Comparison of ENCODE assay signal across 13 cellular contexts in the genomic region with DNA sequence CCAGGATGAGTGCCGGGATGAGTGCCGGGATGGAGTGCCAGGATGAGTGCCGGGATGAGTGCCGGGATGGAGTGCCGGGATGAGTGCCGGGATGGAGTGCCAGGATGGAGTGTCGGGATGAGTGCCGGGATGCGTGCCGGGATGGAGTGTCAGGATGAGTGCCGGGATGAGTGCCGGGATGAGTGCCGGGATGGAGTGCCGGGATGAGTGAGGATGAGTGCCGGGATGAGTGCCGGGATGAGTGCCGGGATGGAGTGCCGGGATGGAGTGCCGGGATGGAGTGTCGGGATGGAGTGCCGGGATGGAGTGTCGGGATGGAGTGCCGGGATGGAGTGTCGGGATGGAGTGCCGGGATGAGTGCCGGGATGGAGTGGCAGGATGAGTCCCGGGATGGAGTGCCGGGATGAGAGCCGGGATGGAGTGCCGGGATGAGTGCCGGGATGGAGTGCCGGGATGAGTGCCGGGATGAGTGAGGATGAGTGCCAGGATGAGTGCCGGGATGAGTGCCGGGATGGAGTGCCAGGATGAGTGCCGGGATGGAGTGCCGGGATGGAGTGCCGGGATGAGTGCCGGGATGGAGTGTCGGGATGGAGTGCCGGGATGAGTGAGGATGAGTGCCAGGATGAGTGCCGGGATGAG. TPM values are rescaled to one million over a fixed set of nuclear protein-coding genes. Genes with fewer than 3 reads are reported as not detected.
DNase-seq lines count a peak whose midpoint lies in the region; ATAC-seq lines count a peak whose summit lies in the region.
"Not testable (repeated sequence)": the region's sequence is repeated elsewhere in the genome, so short reads cannot be mapped to it uniquely, and the experiment has no call there.
"Had no signal": no experiment of that assay in that cellular context is flagged by ENCODE, and none has a peak within 500 bp of the region (broad histone marks: within the 10 kb centered on the region; RNA-seq: fewer than 3 reads in every experiment).

No MANE protein-coding gene starts in this region.

- peak overlapping the region in 2 of 8 donors; percentile 26 to 73 for H3K27ac Mint-ChIP-seq in CD8-positive, alpha-beta memory T cell
- H3K27ac Mint-ChIP-seq in T-helper 17 cell, result peak overlapping the region; percentile 89
- not testable (repeated sequence) for H3K27ac Mint-ChIP-seq in activated CD4-positive, alpha-beta memory T cell treated with anti-CD3 and anti-CD28 coated beads for 36 hours
- H3K27ac Mint-ChIP-seq in activated naive CD8-positive, alpha-beta T cell treated with anti-CD3 and anti-CD28 coated beads for 36 hours, result peak overlapping the region; percentile 45
- H3K27ac Mint-ChIP-seq in effector memory CD8-positive, alpha-beta T cell, result peak overlapping the region; percentile 100
- peak overlapping the region in 6 of 9 donors; percentile 63 to 100 (median 82) for H3K27ac Mint-ChIP-seq in naive thymus-derived CD4-positive, alpha-beta T cell
- peak overlapping the region; percentile 99 for H3K27ac Mint-ChIP-seq in stimulated activated naive B cell treated with anti-CD40 and anti-IgM and Interleukin-4, amounts not matched to agents 10 μg/mL and 1 μg/mL and 100 μg/mL, for 72 hours

- H3K4me3 Mint-ChIP-seq in CD8-positive, alpha-beta memory T cell, result peak overlapping the region in 2 of 7 donors; percentile 39 to 98
- peak overlapping the region; percentile 25 for H3K4me3 Mint-ChIP-seq in T-helper 17 cell
- H3K4me3 Mint-ChIP-seq in activated CD4-positive, alpha-beta memory T cell treated with anti-CD3 and anti-CD28 coated beads for 36 hours; activated naive CD8-positive, alpha-beta T cell treated with anti-CD3 and anti-CD28 coated beads for 36 hours; effector memory CD8-positive, alpha-beta T cell: not testable (repeated sequence)
- peak overlapping the region in 5 of 10 donors; percentile 28 to 97 (median 67) for H3K4me3 Mint-ChIP-seq in naive thymus-derived CD4-positive, alpha-beta T cell
- peak overlapping the region; percentile 49 to 93 for H3K4me3 Mint-ChIP-seq in stimulated activated naive B cell treated with anti-CD40 and anti-IgM and Interleukin-4, amounts not matched to agents 10 μg/mL and 1 μg/mL and 100 μg/mL, for 72 hours

- ATAC-seq in T-helper 17 cell; effector memory CD8-positive, alpha-beta T cell (replicated peaks); naive thymus-derived CD4-positive, alpha-beta T cell; stimulated activated naive B cell treated with anti-CD40 and anti-IgM and Interleukin-4, amounts not matched to agents 10 μg/mL and 1 μg/mL and 100 μg/mL, for 72 hours (replicated peaks): not testable (repeated sequence)

- H3K9me3 ChIP-seq in CD8-positive, alpha-beta memory T cell (ENCODE audit: low read length); T-helper 17 cell (ENCODE audit: control insufficient read depth, low read length, poor library complexity, severe bottlenecking); naive thymus-derived CD4-positive, alpha-beta T cell (ENCODE audit: control insufficient read depth in 2 of 3, low read length in 3 of 3): not testable (repeated sequence)

- H3K4me3 ChIP-seq in CD8-positive, alpha-beta memory T cell (ENCODE audit: low read length); naive thymus-derived CD4-positive, alpha-beta T cell (ENCODE audit: low read length): not testable (repeated sequence)

- CTCF ChIA-PET in CD8-positive, alpha-beta memory T cell (lab: Charles Lee); activated CD4-positive, alpha-beta memory T cell treated with anti-CD3 and anti-CD28 coated beads for 36 hours (lab: Charles Lee); naive thymus-derived CD4-positive, alpha-beta T cell (lab: Charles Lee): not testable (repeated sequence)

- peaks cover 5 to 20% (median 7%) of the 10 kb centered on the region in 5 donors for H3K9me3 Mint-ChIP-seq in CD8-positive, alpha-beta memory T cell
- H3K9me3 Mint-ChIP-seq in activated CD4-positive, alpha-beta memory T cell treated with anti-CD3 and anti-CD28 coated beads for 36 hours; activated naive CD8-positive, alpha-beta T cell treated with anti-CD3 and anti-CD28 coated beads for 36 hours; effector memory CD8-positive, alpha-beta T cell: not testable (repeated sequence)
- peaks cover 1 to 35% (median 8%) of the 10 kb centered on the region in 11 donors for H3K9me3 Mint-ChIP-seq in naive thymus-derived CD4-positive, alpha-beta T cell
- peaks cover 9 to 11% of the 10 kb centered on the region in 2 donors for H3K9me3 Mint-ChIP-seq in stimulated activated naive B cell treated with anti-CD40 and anti-IgM and Interleukin-4, amounts not matched to agents 10 μg/mL and 1 μg/mL and 100 μg/mL, for 72 hours

- not testable (repeated sequence) for H3K4me1 ChIP-seq in CD8-positive, alpha-beta memory T cell (ENCODE audit: insufficient read depth, low read length); naive thymus-derived CD4-positive, alpha-beta T cell (ENCODE audit: control insufficient read depth in 2 of 2, insufficient read depth in 2 of 2, low read length in 2 of 2)

- DNase-seq in CD8-positive, alpha-beta memory T cell, result peak; percentile 12 to 60 (median 17)
- not testable (repeated sequence) for DNase-seq in T-helper 17 cell; stimulated activated naive B cell treated with anti-CD40 and anti-IgM and Interleukin-4, amounts not matched to agents 10 μg/mL and 1 μg/mL and 100 μg/mL, for 72 hours
- DNase-seq in activated CD4-positive, alpha-beta memory T cell treated with anti-CD3 and anti-CD28 coated beads for 36 hours, result peak; percentile 56
- DNase-seq in activated T-cell treated with anti-CD3 and anti-CD28 coated beads, Interleukin-2, amount 50 U/mL, for 48 hours, result peak; percentile 38 to 46
- DNase-seq in activated naive CD8-positive, alpha-beta T cell treated with anti-CD3 and anti-CD28 coated beads for 36 hours, result peak; percentile 32
- DNase-seq in effector memory CD8-positive, alpha-beta T cell, result peak in 2 of 3 experiments; percentile 21 to 55
- peak in 5 of 9 donors; percentile 35 to 52 (median 47) for DNase-seq in naive thymus-derived CD4-positive, alpha-beta T cell

- POLR2A ChIA-PET in CD8-positive, alpha-beta memory T cell (lab: Charles Lee); activated CD4-positive, alpha-beta memory T cell treated with anti-CD3 and anti-CD28 coated beads for 36 hours (lab: Charles Lee); naive thymus-derived CD4-positive, alpha-beta T cell (lab: Charles Lee): not testable (repeated sequence)

- H3K27me3 Mint-ChIP-seq in CD8-positive, alpha-beta memory T cell, result peaks cover 6 to 17% of the 10 kb centered on the region in 2 donors
- not testable (repeated sequence) for H3K27me3 Mint-ChIP-seq in T-helper 17 cell; activated CD4-positive, alpha-beta memory T cell treated with anti-CD3 and anti-CD28 coated beads for 36 hours; activated naive CD8-positive, alpha-beta T cell treated with anti-CD3 and anti-CD28 coated beads for 36 hours; naive thymus-derived CD4-positive, alpha-beta T cell
- H3K27me3 Mint-ChIP-seq in effector memory CD8-positive, alpha-beta T cell, result peaks cover 6 to 16% of the 10 kb centered on the region in 2 donors
- peaks cover 6 to 16% of the 10 kb centered on the region in 2 donors for H3K27me3 Mint-ChIP-seq in stimulated activated naive B cell treated with anti-CD40 and anti-IgM and Interleukin-4, amounts not matched to agents 10 μg/mL and 1 μg/mL and 100 μg/mL, for 72 hours

- H3K4me1 Mint-ChIP-seq in CD8-positive, alpha-beta memory T cell; T-helper 17 cell; activated CD4-positive, alpha-beta memory T cell treated with anti-CD3 and anti-CD28 coated beads for 36 hours (ENCODE audit: low read depth); activated naive CD8-positive, alpha-beta T cell treated with anti-CD3 and anti-CD28 coated beads for 36 hours; effector memory CD8-positive, alpha-beta T cell (ENCODE audit: low read depth in 2 of 2); naive thymus-derived CD4-positive, alpha-beta T cell: not testable (repeated sequence)
- peaks cover 10 to 12% of the 10 kb centered on the region in 2 donors for H3K4me1 Mint-ChIP-seq in stimulated activated naive B cell treated with anti-CD40 and anti-IgM and Interleukin-4, amounts not matched to agents 10 μg/mL and 1 μg/mL and 100 μg/mL, for 72 hours

- intact Hi-C loops in activated CD4-positive, alpha-beta memory T cell treated with anti-CD3 and anti-CD28 coated beads for 36 hours (cut with micrococcal nuclease), result not testable (repeated sequence)
- intact Hi-C loops in naive thymus-derived CD4-positive, alpha-beta T cell (cut with micrococcal nuclease), result loop anchor here in 1 of 2 donors (10.0 kb wide), 1 partner anchor 431 kb away; no protein-coding TSS in a partner anchor

- not testable (repeated sequence) for H3K36me3 Mint-ChIP-seq in CD8-positive, alpha-beta memory T cell; T-helper 17 cell (ENCODE audit: low read depth); activated CD4-positive, alpha-beta memory T cell treated with anti-CD3 and anti-CD28 coated beads for 36 hours; activated naive CD8-positive, alpha-beta T cell treated with anti-CD3 and anti-CD28 coated beads for 36 hours
- H3K36me3 Mint-ChIP-seq in effector memory CD8-positive, alpha-beta T cell (ENCODE audit: insufficient read depth), result peaks cover 50% of the 10 kb centered on the region
- H3K36me3 Mint-ChIP-seq in naive thymus-derived CD4-positive, alpha-beta T cell, result peaks cover 0 to 11% (median 4%) of the 10 kb centered on the region in 5 donors
- H3K36me3 Mint-ChIP-seq in stimulated activated naive B cell treated with anti-CD40 and anti-IgM and Interleukin-4, amounts not matched to agents 10 μg/mL and 1 μg/mL and 100 μg/mL, for 72 hours, result peaks cover 8 to 20% of the 10 kb centered on the region in 2 donors

- not testable (repeated sequence) for H3K36me3 ChIP-seq in CD8-positive, alpha-beta memory T cell (ENCODE audit: insufficient read depth, low read length); naive thymus-derived CD4-positive, alpha-beta T cell (ENCODE audit: control insufficient read depth in 2 of 3, insufficient read depth in 3 of 3, low read length in 3 of 3)

- H3K27me3 ChIP-seq in CD8-positive, alpha-beta memory T cell (ENCODE audit: insufficient read depth, low read length, poor library complexity, severe bottlenecking); naive thymus-derived CD4-positive, alpha-beta T cell (ENCODE audit: control insufficient read depth in 2 of 2, insufficient read depth in 2 of 2, low read length in 2 of 2): not testable (repeated sequence)

- H3K27ac ChIP-seq in CD8-positive, alpha-beta memory T cell (ENCODE audit: low read depth, low read length); naive thymus-derived CD4-positive, alpha-beta T cell (ENCODE audit: low read depth, low read length): not testable (repeated sequence)

RNA-seq across cellular contexts. Expression of gene HELT, which starts 52.1 kb away (rescaled TPM):
- not detected for total RNA-seq in CD8-positive, alpha-beta memory T cell
- not detected for polyA plus RNA-seq in CD8-positive, alpha-beta memory T cell
- total RNA-seq in T-helper 17 cell, result not detected
- not detected for total RNA-seq in activated CD4-positive, alpha-beta memory T cell treated with anti-CD3 and anti-CD28 coated beads for 36 hours
- not detected for total RNA-seq in activated naive CD8-positive, alpha-beta T cell treated with anti-CD3 and anti-CD28 coated beads for 36 hours
- total RNA-seq in naive thymus-derived CD4-positive, alpha-beta T cell, result not detected
- not detected for polyA plus RNA-seq in naive thymus-derived CD4-positive, alpha-beta T cell
- total RNA-seq: CD8-positive, alpha-beta T cell; GM23248; HT-29; M059J had no signal
- polyA plus RNA-seq: BJ, GM23248 had no signal
